Comparison of ENCODE assay signal across 8 cellular contexts in genomic region chr9:85522459-85523092, GRCh38.
A peak's percentile ranks its signal among the peaks of the same experiment; 100 is the strongest.
DNase-seq lines count a peak whose midpoint lies in the region; TF ChIP-seq lines count a peak whose summit lies in the region.

No MANE protein-coding gene starts in this region.

- peaks cover 32% of the 10 kb centered on the region for H3K27me3 Mint-ChIP-seq in activated T-helper 1 cell treated with anti-CD3 and anti-CD28 coated beads, Interleukin-12 subunit alpha, Interleukin-12 subunit beta, Interleukin-2, Interleukin-4 antibody, amounts not matched to agents 30 ng/mL and 10 ng/mL and 1 ng/mL, durations not matched to agents 14 hours and 24 hours and 36 hours (ENCODE audit: insufficient read depth)

- H3K9me3 ChIP-seq in HUES64 (ENCODE audit: insufficient read depth, low read depth, low read length) (no peaks in the 10 kb centered on the region), cardiac muscle cell (ENCODE audit: low read depth) (no peaks in the 10 kb centered on the region)

- no peak for TF ChIP-seq CTCF in cardiac muscle cell (IDR thresholded peaks at IDR 0.05; ENCODE audit: low read depth, low read length)

- H3K27me3 ChIP-seq in HUES64 (ENCODE audit: insufficient read depth, low read length) (peaks cover 39% of the 10 kb centered on the region), cardiac muscle cell (peaks cover 39% of the 10 kb centered on the region)

- 5% methylated on average over 47 of the region's 55 CpGs for WGBS in HUES64

- H3K4me3 Mint-ChIP-seq in activated T-helper 1 cell treated with anti-CD3 and anti-CD28 coated beads, Interleukin-12 subunit alpha, Interleukin-12 subunit beta, Interleukin-2, Interleukin-4 antibody, amounts not matched to agents 30 ng/mL and 10 ng/mL and 1 ng/mL, durations not matched to agents 14 hours and 24 hours and 36 hours, result peak overlapping the region; percentile 73

- no peak overlapping the region for H3K27ac ChIP-seq in HUES64 (ENCODE audit: low read depth, low read length)
- H3K27ac ChIP-seq in cardiac muscle cell, result no peak overlapping the region

- H3K9ac ChIP-seq in HUES64 (ENCODE audit: low read depth, low read length), result peak overlapping the region; percentile 38; the same call in 1 of the 2 replicates

- intact Hi-C loops in activated T-helper 1 cell treated with anti-CD3 and anti-CD28 coated beads, Interleukin-12 subunit alpha, Interleukin-12 subunit beta, Interleukin-2, Interleukin-4 antibody, amounts not matched to agents 30 ng/mL and 10 ng/mL and 1 ng/mL, durations not matched to agents 14 hours and 24 hours and 36 hours (cut with micrococcal nuclease), result no loop called here
- intact Hi-C loops in posterior cingulate gyrus (cut with DNase I), result loop anchor here (5.0 kb wide), 2 partner anchors 75 to 90 kb away; no protein-coding TSS in a partner anchor

- no peaks in the 10 kb centered on the region for H3K9me3 Mint-ChIP-seq in activated T-helper 1 cell treated with anti-CD3 and anti-CD28 coated beads, Interleukin-12 subunit alpha, Interleukin-12 subunit beta, Interleukin-2, Interleukin-4 antibody, amounts not matched to agents 30 ng/mL and 10 ng/mL and 1 ng/mL, durations not matched to agents 14 hours and 24 hours and 36 hours

- peaks cover 6% of the 10 kb centered on the region for H3K4me1 Mint-ChIP-seq in activated T-helper 1 cell treated with anti-CD3 and anti-CD28 coated beads, Interleukin-12 subunit alpha, Interleukin-12 subunit beta, Interleukin-2, Interleukin-4 antibody, amounts not matched to agents 30 ng/mL and 10 ng/mL and 1 ng/mL, durations not matched to agents 14 hours and 24 hours and 36 hours (ENCODE audit: low read depth)

- H3K27ac Mint-ChIP-seq in activated T-helper 1 cell treated with anti-CD3 and anti-CD28 coated beads, Interleukin-12 subunit alpha, Interleukin-12 subunit beta, Interleukin-2, Interleukin-4 antibody, amounts not matched to agents 30 ng/mL and 10 ng/mL and 1 ng/mL, durations not matched to agents 14 hours and 24 hours and 36 hours, result peak overlapping the region; percentile 34

- peak; percentile 35 for DNase-seq in DMS153 treated with DMSO at 0.1 percent for 48 hours (lab: John Stamatoyannopoulos, UW; ENCODE audit: unreplicated experiment)
- peak; percentile 9 for DNase-seq in activated T-helper 1 cell treated with anti-CD3 and anti-CD28 coated beads, Interleukin-12 subunit alpha, Interleukin-12 subunit beta, Interleukin-2, Interleukin-4 antibody, amounts not matched to agents 30 ng/mL and 10 ng/mL and 1 ng/mL, durations not matched to agents 14 hours and 24 hours and 36 hours (ENCODE audit: low spot score)
- DNase-seq in cardiac muscle cell (ENCODE audit: low read depth in 1 of 2, low spot score in 1 of 2), result peak; percentile 35 to 73
- DNase-seq in posterior cingulate gyrus, result peak in 9 of 10 donors; percentile 43 to 96 (median 68)
- DNase-seq in NCI-H1930 (lab: John Stamatoyannopoulos, UW), result no peak
- DNase-seq in NCI-H2196 treated with DMSO at 0.1 percent for 48 hours (lab: John Stamatoyannopoulos, UW; ENCODE audit: unreplicated experiment), result no peak
- no peak for DNase-seq in SKM-1 treated with dmso at 0.1 percent for 144 hours (lab: John Stamatoyannopoulos, UW; ENCODE audit: unreplicated experiment)

- no peaks in the 10 kb centered on the region for H3K36me3 ChIP-seq in HUES64 (ENCODE audit: insufficient read depth, low read length)
- H3K36me3 ChIP-seq in cardiac muscle cell, result no peaks in the 10 kb centered on the region

- no peaks in the 10 kb centered on the region for H3K36me3 Mint-ChIP-seq in activated T-helper 1 cell treated with anti-CD3 and anti-CD28 coated beads, Interleukin-12 subunit alpha, Interleukin-12 subunit beta, Interleukin-2, Interleukin-4 antibody, amounts not matched to agents 30 ng/mL and 10 ng/mL and 1 ng/mL, durations not matched to agents 14 hours and 24 hours and 36 hours (ENCODE audit: low read depth)

- H3K4me1 ChIP-seq in HUES64 (ENCODE audit: insufficient read depth, low read length) (no peaks in the 10 kb centered on the region), cardiac muscle cell (ENCODE audit: low read depth) (peaks cover 3% of the 10 kb centered on the region)

- H3K4me3 ChIP-seq in HUES64 (ENCODE audit: low read length), result peak overlapping the region; percentile 62
- peak overlapping the region; percentile 37 for H3K4me3 ChIP-seq in cardiac muscle cell

Comparison
In these comparisons a context has a peak if more than half of its experiments do, and no peak if none do; other contexts are left out.
1. DNase-seq: peak in DMS153 treated with DMSO at 0.1 percent for 48 hours (single experiment), activated T-helper 1 cell treated with anti-CD3 and anti-CD28 coated beads, Interleukin-12 subunit alpha, Interleukin-12 subunit beta, Interleukin-2, Interleukin-4 antibody, amounts not matched to agents 30 ng/mL and 10 ng/mL and 1 ng/mL, durations not matched to agents 14 hours and 24 hours and 36 hours (single experiment), cardiac muscle cell (2 of 2) and posterior cingulate gyrus (9 of 10); none in NCI-H1930 (0 of 2), NCI-H2196 treated with DMSO at 0.1 percent for 48 hours (single experiment) and SKM-1 treated with dmso at 0.1 percent for 144 hours (single experiment).